Comparison of ENCODE assay signal across 1 cellular context in genomic region chr22:19723990-19724827, GRCh38.
TF ChIP-seq lines count a peak whose summit lies in the region.

No MANE protein-coding gene starts in this region.

TF ChIP-seq in K562, 482 proteins besides CTCF, POLR2A, EP300 and RAD21 (continued from another document and continues in another):
- TF ChIP-seq RREB1 (CRISPR knock-in tag; IDR thresholded peaks at IDR 0.05) (no peak), JUND (IDR thresholded peaks at IDR 0.05; ENCODE audit: borderline replicate concordance, low read depth, low read length) (peak; percentile 71), JUND (tag; IDR thresholded peaks at IDR 0.05; ENCODE audit: borderline replicate concordance, low read depth, low read length) (peak; percentile 63; the same call in 1 of the 3 replicates), NR4A1 (CRISPR knock-in tag; IDR thresholded peaks at IDR 0.05) (no peak), NR4A1 (tag; IDR thresholded peaks at IDR 0.05) (peak; percentile 85), GTF2A2 (tag; IDR thresholded peaks at IDR 0.05) (peak; percentile 75), DDX20 (tag; IDR thresholded peaks at IDR 0.05; ENCODE audit: low read depth) (no peak), RBFOX2 (IDR thresholded peaks at IDR 0.05; ENCODE audit: low read depth, low read length) (peak; percentile 10), ZKSCAN1 (IDR thresholded peaks at IDR 0.05; ENCODE audit: low read depth, low read length) (peak; percentile 76; the same call in 1 of the 2 replicates), KAT2B (IDR thresholded peaks at IDR 0.05; ENCODE audit: low read depth, low read length) (peak; percentile 95), ZNF280B (CRISPR knock-in tag; IDR thresholded peaks at IDR 0.05) (no peak), ZNF384 (IDR thresholded peaks at IDR 0.05; ENCODE audit: low read depth, low read length) (peak; percentile 47; the same call in 1 of the 2 replicates), PRMT5 (CRISPR knock-in tag; IDR thresholded peaks at IDR 0.05) (no peak), E2F6 (IDR thresholded peaks at IDR 0.05; ENCODE audit: borderline replicate concordance in 1 of 2, extremely low read depth in 1 of 2, insufficient read depth in 1 of 2, insufficient read length in 1 of 2, low read depth in 1 of 2, low read length in 1 of 2, poor library complexity in 1 of 2, severe bottlenecking in 1 of 2) (peak; percentile 93 to 95), SMARCA5 (IDR thresholded peaks at IDR 0.05) (0 out of 2 replicates have a peak, but pooled peaks have one; percentile 21), REST (CRISPR knock-in tag; IDR thresholded peaks at IDR 0.05; ENCODE audit: low read depth) (no peak), CHD7 (IDR thresholded peaks at IDR 0.05; ENCODE audit: low read depth, low read length) (peak; percentile 69), HDAC6 (IDR thresholded peaks at IDR 0.05; ENCODE audit: low read depth, low read length) (peak; percentile 96), HNRNPH1 (optimal IDR thresholded peaks at IDR 0.05; ENCODE audit: low read depth, low read length) (no peak), KDM5B (IDR thresholded peaks at IDR 0.05; ENCODE audit: insufficient replicate concordance, low read depth, low read length) (peak; percentile 34), ZFPM2 (CRISPR knock-in tag; IDR thresholded peaks at IDR 0.05) (peak; percentile 66; the same call in 1 of the 2 replicates), HLTF (IDR thresholded peaks at IDR 0.05) (peak; percentile 31; the same call in 1 of the 2 replicates), ATF3 (IDR thresholded peaks at IDR 0.05) (no peak), ATF3 (CRISPR knock-in tag; conservative IDR thresholded peaks at IDR 0.05) (peak; percentile 25; the same call in 1 of the 2 replicates), CHD2 (IDR thresholded peaks at IDR 0.05; ENCODE audit: low read depth, low read length) (0 out of 2 replicates have a peak, but pooled peaks have one; percentile 11), SRSF1 (IDR thresholded peaks at IDR 0.05; ENCODE audit: low read depth, low read length) (no peak), ETV6 (IDR thresholded peaks at IDR 0.05; ENCODE audit: borderline replicate concordance in 1 of 2, low read depth in 2 of 2, low read length in 1 of 2) (peak in 1 of 2 experiments; percentile 35; a peak in 1 of 4 replicates), ETV6 (CRISPR knock-in tag; IDR thresholded peaks at IDR 0.05; ENCODE audit: borderline replicate concordance) (no peak), ZNF655 (CRISPR knock-in tag; IDR thresholded peaks at IDR 0.05) (no peak)
